In genomic region chr10:132514841-132515521, GRCh38 we compare ENCODE assay signal across 14 cellular contexts. TPM values are rescaled to one million over a fixed set of nuclear protein-coding genes. Genes with fewer than 3 reads are reported as not detected.
DNase-seq lines count a peak whose midpoint lies in the region; ATAC-seq and TF ChIP-seq lines count a peak whose summit lies in the region.
"Had no signal": no experiment of that assay in that cellular context is flagged by ENCODE, and none has a peak within 500 bp of the region (broad histone marks: within the 10 kb centered on the region; RNA-seq: fewer than 3 reads in every experiment).

No MANE protein-coding gene starts in this region.

- H3K27ac ChIP-seq in body of pancreas: peak overlapping the region; percentile 22 to 94 (median 92)
- H3K27ac ChIP-seq: 22Rv1 had no signal

- H3K27me3 Mint-ChIP-seq in mesothelial cell of epicardium (ENCODE audit: low read depth): no peaks in the 10 kb centered on the region
- peaks cover 5% of the 10 kb centered on the region for H3K27me3 Mint-ChIP-seq in type B pancreatic cell

- peaks cover 47% of the 10 kb centered on the region for H3K4me1 Mint-ChIP-seq in mesothelial cell of epicardium
- H3K4me1 Mint-ChIP-seq in type B pancreatic cell (ENCODE audit: unreplicated experiment): peaks cover 32% of the 10 kb centered on the region

- H3K4me3 Mint-ChIP-seq in mesothelial cell of epicardium: no peak overlapping the region
- peak overlapping the region; percentile 22 for H3K4me3 Mint-ChIP-seq in type B pancreatic cell
- H3K4me3 Mint-ChIP-seq: activated T-cell treated with anti-CD3 and anti-CD28 coated beads, Interleukin-2, amount 50 U/mL, for 72 hours had no signal

- peaks cover 52% of the 10 kb centered on the region for H3K4me1 ChIP-seq in body of pancreas

- H3K27me3 ChIP-seq in body of pancreas: no peaks in the 10 kb centered on the region

- H3K4me3 ChIP-seq in body of pancreas: no peak overlapping the region
- H3K4me3 ChIP-seq: HAP-1 had no signal

- no peaks in the 10 kb centered on the region for H3K36me3 Mint-ChIP-seq in mesothelial cell of epicardium
- no peaks in the 10 kb centered on the region for H3K36me3 Mint-ChIP-seq in type B pancreatic cell

- no peaks in the 10 kb centered on the region for H3K36me3 ChIP-seq in body of pancreas (replicated peaks in 1 of 2; ENCODE audit: insufficient read depth in 1 of 2, low read depth in 2 of 2)
- H3K36me3 ChIP-seq: HAP-1 had no signal

- H3K9me3 ChIP-seq in body of pancreas: no peaks in the 10 kb centered on the region
- H3K9me3 ChIP-seq: HAP-1 had no signal

- peak; percentile 24 for DNase-seq in NOMO-1 treated with DMSO at 0.1 percent for 48 hours (lab: John Stamatoyannopoulos, UW; ENCODE audit: unreplicated experiment)
- no peak for DNase-seq in NOMO-1 treated with dmso at 0.1 percent for 144 hours (lab: John Stamatoyannopoulos, UW; ENCODE audit: unreplicated experiment)
- DNase-seq in body of pancreas: peak; percentile 24 to 65 (median 46)
- no peak for DNase-seq in mesothelial cell of epicardium (ENCODE audit: low spot score in 2 of 2, unreplicated experiment in 2 of 2)
- no peak for DNase-seq in type B pancreatic cell (ENCODE audit: extremely low spot score, unreplicated experiment)
- no peak for DNase-seq in activated CD4-positive, alpha-beta T cell treated with anti-CD3 and anti-CD28 coated beads, Interleukin-2, amount 50 U/mL, for 4 hours
- DNase-seq in kidney glomerular epithelial cell (lab: John Stamatoyannopoulos, UW): no peak
- DNase-seq: activated T-cell treated with anti-CD3 and anti-CD28 coated beads, Interleukin-2, amount 50 U/mL, for 72 hours; NCI-H1417; NCI-H524 treated with DMSO at 0.1 percent for 48 hours; SIG-M5 had no signal

- H3K9me3 Mint-ChIP-seq in mesothelial cell of epicardium (peaks cover 7% of the 10 kb centered on the region), type B pancreatic cell (no peaks in the 10 kb centered on the region)

- intact Hi-C loops in body of pancreas (cut with DNase I): no loop called here

- no peak for TF ChIP-seq CTCF in body of pancreas (IDR thresholded peaks at IDR 0.05)
- TF ChIP-seq CTCF in mesothelial cell of epicardium (IDR thresholded peaks at IDR 0.05; ENCODE audit: unreplicated experiment): no peak
- no peak for TF ChIP-seq CTCF in type B pancreatic cell (conservative IDR thresholded peaks at IDR 0.05)

- ATAC-seq in body of pancreas (no peak), HG02970 (IDR thresholded peaks at IDR 0.05; ENCODE audit: low FRiP score, unreplicated experiment) (no peak)
- ATAC-seq: activated T-cell treated with anti-CD3 and anti-CD28 coated beads, Interleukin-2, amount 50 U/mL, for 72 hours had no signal

- WGBS in body of pancreas, 2 donors: 43 to 62% methylated on average over 12 to 21 of the region's 21 CpGs

- H3K27ac Mint-ChIP-seq in mesothelial cell of epicardium: peak overlapping the region; percentile 97
- H3K27ac Mint-ChIP-seq in type B pancreatic cell: no peak overlapping the region
- H3K27ac Mint-ChIP-seq: activated T-cell treated with anti-CD3 and anti-CD28 coated beads, Interleukin-2, amount 50 U/mL, for 72 hours had no signal

- no peak for TF ChIP-seq POLR2A in body of pancreas (IDR thresholded peaks at IDR 0.05)

RNA-seq across cellular contexts. Expression of gene INPP5A, which starts 22.6 kb away (rescaled TPM):
- 10 to 100 TPM in 1 of 2 donors, 1 to 10 TPM in 1; 9.2 to 14.5 TPM for total RNA-seq in body of pancreas
- 36.4 to 41.8 TPM (median 41.0 TPM) in 3 replicates for total RNA-seq in mesothelial cell of epicardium
- total RNA-seq in type B pancreatic cell (ENCODE audit: low replicate concordance): 26.2 and 26.6 TPM in 2 replicates

Comparison
In these comparisons a context has a peak if more than half of its experiments do, and no peak if none do; other contexts are left out.
1. DNase-seq: peak in NOMO-1 treated with DMSO at 0.1 percent for 48 hours (single experiment) and body of pancreas (4 of 4); none in NOMO-1 treated with dmso at 0.1 percent for 144 hours (single experiment), mesothelial cell of epicardium (0 of 2), type B pancreatic cell (single experiment), activated CD4-positive, alpha-beta T cell treated with anti-CD3 and anti-CD28 coated beads, Interleukin-2, amount 50 U/mL, for 4 hours (0 of 2) and kidney glomerular epithelial cell (single experiment).